In genomic region chr17:63519972-63520882, GRCh38 we compare ENCODE assay signal across 1 cellular context.
A peak's percentile ranks its signal among the peaks of the same experiment; 100 is the strongest.
TF ChIP-seq lines count a peak whose summit lies in the region.

No MANE protein-coding gene starts in this region.

TF ChIP-seq in HepG2, 621 proteins besides CTCF, POLR2A, EP300 and RAD21 (continued from another document and continues in another):
- TF ChIP-seq GMEB2 (CRISPR knock-in tag; IDR thresholded peaks at IDR 0.05; ENCODE audit: low read depth) (no peak), AKNA (CRISPR knock-in tag; IDR thresholded peaks at IDR 0.05; ENCODE audit: borderline replicate concordance) (no peak), ETV5 (CRISPR knock-in tag; IDR thresholded peaks at IDR 0.05; ENCODE audit: borderline replicate concordance) (peak; percentile 87), ZNF674 (CRISPR knock-in tag; IDR thresholded peaks at IDR 0.05; ENCODE audit: low read depth) (no peak), ZXDC (CRISPR knock-in tag; IDR thresholded peaks at IDR 0.05) (no peak), KAT2B (IDR thresholded peaks at IDR 0.05; ENCODE audit: borderline replicate concordance, low read depth, low read length) (no peak), DR1 (CRISPR knock-in tag; IDR thresholded peaks at IDR 0.05) (no peak), BCL6 (CRISPR knock-in tag; IDR thresholded peaks at IDR 0.05) (peak; percentile 90), ZNF547 (CRISPR knock-in tag; IDR thresholded peaks at IDR 0.05) (no peak), ZNF333 (CRISPR knock-in tag; IDR thresholded peaks at IDR 0.05; ENCODE audit: borderline replicate concordance) (no peak), SSRP1 (CRISPR knock-in tag; IDR thresholded peaks at IDR 0.05) (no peak), TCF7L2 (IDR thresholded peaks at IDR 0.05; ENCODE audit: low read depth, low read length) (no peak), PAXIP1 (CRISPR knock-in tag; conservative IDR thresholded peaks at IDR 0.05) (peak; percentile 98), KLF13 (CRISPR knock-in tag; IDR thresholded peaks at IDR 0.05) (0 out of 2 replicates have a peak, but pooled peaks have one; percentile 23), ZZZ3 (CRISPR knock-in tag; IDR thresholded peaks at IDR 0.05; ENCODE audit: borderline replicate concordance) (no peak), MLX (CRISPR knock-in tag; IDR thresholded peaks at IDR 0.05) (peak; percentile 87), TCF12 (IDR thresholded peaks at IDR 0.05) (no peak), TCF12 (CRISPR knock-in tag; IDR thresholded peaks at IDR 0.05) (peak; percentile 32; the same call in 1 of the 2 replicates), ZNF670 (CRISPR knock-in tag; IDR thresholded peaks at IDR 0.05; ENCODE audit: borderline replicate concordance) (peak; percentile 86; the same call in 1 of the 2 replicates), SRSF1 (optimal IDR thresholded peaks at IDR 0.05; ENCODE audit: low read depth, low read length) (no peak), ZNF121 (CRISPR knock-in tag; IDR thresholded peaks at IDR 0.05) (peak; percentile 20; the same call in 1 of the 2 replicates), GTF3A (CRISPR knock-in tag; conservative IDR thresholded peaks at IDR 0.05) (no peak), FOXO1 (CRISPR knock-in tag; IDR thresholded peaks at IDR 0.05) (peak; percentile 91), MTF2 (CRISPR knock-in tag; IDR thresholded peaks at IDR 0.05; ENCODE audit: borderline replicate concordance) (no peak), FUBP1 (CRISPR knock-in tag; IDR thresholded peaks at IDR 0.05; ENCODE audit: borderline replicate concordance) (no peak), U2AF1 (optimal IDR thresholded peaks at IDR 0.05; ENCODE audit: low read depth, low read length) (peak; percentile 31), NR2C2 (CRISPR knock-in tag; IDR thresholded peaks at IDR 0.05; ENCODE audit: borderline replicate concordance) (peak; percentile 25; the same call in 1 of the 2 replicates)
- TF ChIP-seq, protein P1, sequence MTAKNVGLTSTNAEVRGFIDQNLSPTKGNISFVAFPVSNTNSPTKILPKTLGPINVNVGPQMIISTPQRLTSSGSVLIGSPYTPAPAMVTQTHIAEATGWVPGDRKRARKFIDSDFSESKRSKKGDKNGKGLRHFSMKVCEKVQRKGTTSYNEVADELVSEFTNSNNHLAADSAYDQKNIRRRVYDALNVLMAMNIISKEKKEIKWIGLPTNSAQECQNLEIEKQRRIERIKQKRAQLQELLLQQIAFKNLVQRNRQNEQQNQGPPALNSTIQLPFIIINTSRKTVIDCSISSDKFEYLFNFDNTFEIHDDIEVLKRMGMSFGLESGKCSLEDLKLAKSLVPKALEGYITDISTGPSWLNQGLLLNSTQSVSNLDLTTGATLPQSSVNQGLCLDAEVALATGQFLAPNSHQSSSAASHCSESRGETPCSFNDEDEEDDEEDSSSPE (CRISPR knock-in tag; IDR thresholded peaks at IDR 0.05): peak; percentile 63; the same call in 1 of the 2 replicates
- TF ChIP-seq, protein P2, sequence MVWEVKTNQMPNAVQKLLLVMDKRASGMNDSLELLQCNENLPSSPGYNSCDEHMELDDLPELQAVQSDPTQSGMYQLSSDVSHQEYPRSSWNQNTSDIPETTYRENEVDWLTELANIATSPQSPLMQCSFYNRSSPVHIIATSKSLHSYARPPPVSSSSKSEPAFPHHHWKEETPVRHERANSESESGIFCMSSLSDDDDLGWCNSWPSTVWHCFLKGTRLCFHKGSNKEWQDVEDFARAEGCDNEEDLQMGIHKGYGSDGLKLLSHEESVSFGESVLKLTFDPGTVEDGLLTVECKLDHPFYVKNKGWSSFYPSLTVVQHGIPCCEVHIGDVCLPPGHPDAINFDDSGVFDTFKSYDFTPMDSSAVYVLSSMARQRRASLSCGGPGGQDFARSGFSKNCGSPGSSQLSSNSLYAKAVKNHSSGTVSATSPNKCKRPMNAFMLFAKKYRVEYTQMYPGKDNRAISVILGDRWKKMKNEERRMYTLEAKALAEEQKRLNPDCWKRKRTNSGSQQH (CRISPR knock-in tag; IDR thresholded peaks at IDR 0.05; ENCODE audit: low read depth): peak; percentile 54; the same call in 1 of the 2 replicates
- TF ChIP-seq, protein P3, sequence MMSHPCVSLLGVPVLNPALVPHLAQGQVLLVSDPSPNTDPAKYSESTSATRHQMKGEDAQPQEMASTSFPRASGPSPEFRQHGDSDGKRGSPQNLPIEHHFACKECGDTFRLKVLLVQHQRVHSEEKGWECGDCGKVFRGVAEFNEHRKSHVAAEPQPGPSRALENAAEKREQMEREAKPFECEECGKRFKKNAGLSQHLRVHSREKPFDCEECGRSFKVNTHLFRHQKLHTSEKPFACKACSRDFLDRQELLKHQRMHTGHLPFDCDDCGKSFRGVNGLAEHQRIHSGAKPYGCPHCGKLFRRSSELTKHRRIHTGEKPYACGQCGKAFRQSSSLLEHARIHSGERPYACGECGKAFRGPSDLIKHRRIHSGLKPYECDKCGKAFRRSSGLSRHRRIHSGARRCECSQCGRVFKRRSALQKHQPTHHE (CRISPR knock-in tag; IDR thresholded peaks at IDR 0.05; ENCODE audit: borderline replicate concordance): peak; percentile 72; the same call in 1 of the 2 replicates
- TF ChIP-seq, protein P4, sequence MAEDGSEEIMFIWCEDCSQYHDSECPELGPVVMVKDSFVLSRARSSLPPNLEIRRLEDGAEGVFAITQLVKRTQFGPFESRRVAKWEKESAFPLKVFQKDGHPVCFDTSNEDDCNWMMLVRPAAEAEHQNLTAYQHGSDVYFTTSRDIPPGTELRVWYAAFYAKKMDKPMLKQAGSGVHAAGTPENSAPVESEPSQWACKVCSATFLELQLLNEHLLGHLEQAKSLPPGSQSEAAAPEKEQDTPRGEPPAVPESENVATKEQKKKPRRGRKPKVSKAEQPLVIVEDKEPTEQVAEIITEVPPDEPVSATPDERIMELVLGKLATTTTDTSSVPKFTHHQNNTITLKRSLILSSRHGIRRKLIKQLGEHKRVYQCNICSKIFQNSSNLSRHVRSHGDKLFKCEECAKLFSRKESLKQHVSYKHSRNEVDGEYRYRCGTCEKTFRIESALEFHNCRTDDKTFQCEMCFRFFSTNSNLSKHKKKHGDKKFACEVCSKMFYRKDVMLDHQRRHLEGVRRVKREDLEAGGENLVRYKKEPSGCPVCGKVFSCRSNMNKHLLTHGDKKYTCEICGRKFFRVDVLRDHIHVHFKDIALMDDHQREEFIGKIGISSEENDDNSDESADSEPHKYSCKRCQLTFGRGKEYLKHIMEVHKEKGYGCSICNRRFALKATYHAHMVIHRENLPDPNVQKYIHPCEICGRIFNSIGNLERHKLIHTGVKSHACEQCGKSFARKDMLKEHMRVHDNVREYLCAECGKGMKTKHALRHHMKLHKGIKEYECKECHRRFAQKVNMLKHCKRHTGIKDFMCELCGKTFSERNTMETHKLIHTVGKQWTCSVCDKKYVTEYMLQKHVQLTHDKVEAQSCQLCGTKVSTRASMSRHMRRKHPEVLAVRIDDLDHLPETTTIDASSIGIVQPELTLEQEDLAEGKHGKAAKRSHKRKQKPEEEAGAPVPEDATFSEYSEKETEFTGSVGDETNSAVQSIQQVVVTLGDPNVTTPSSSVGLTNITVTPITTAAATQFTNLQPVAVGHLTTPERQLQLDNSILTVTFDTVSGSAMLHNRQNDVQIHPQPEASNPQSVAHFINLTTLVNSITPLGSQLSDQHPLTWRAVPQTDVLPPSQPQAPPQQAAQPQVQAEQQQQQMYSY (CRISPR knock-in tag; IDR thresholded peaks at IDR 0.05): no peak
